8 cellular contexts compared by ENCODE assay signal in genomic region chr22:38751422-38752346, GRCh38. TPM values are rescaled to one million over a fixed set of nuclear protein-coding genes. Genes with fewer than 3 reads are reported as not detected.
DNase-seq lines count a peak whose midpoint lies in the region; ATAC-seq and TF ChIP-seq lines count a peak whose summit lies in the region.

No MANE protein-coding gene starts in this region.

- ATAC-seq in omental fat pad (ENCODE audit: low FRiP score): no peak

- no peak overlapping the region for H3K27ac Mint-ChIP-seq in MCF 10A (ENCODE audit: low read depth, unreplicated experiment)
- peak overlapping the region; percentile 98 for H3K27ac Mint-ChIP-seq in activated naive CD4-positive, alpha-beta T cell treated with anti-CD3 and anti-CD28 coated beads for 36 hours

- no peaks in the 10 kb centered on the region for H3K27me3 Mint-ChIP-seq in MCF 10A (ENCODE audit: insufficient read depth, unreplicated experiment)
- no peaks in the 10 kb centered on the region for H3K27me3 Mint-ChIP-seq in activated naive CD4-positive, alpha-beta T cell treated with anti-CD3 and anti-CD28 coated beads for 36 hours (ENCODE audit: low read depth)

- DNase-seq in breast epithelium (ENCODE audit: low spot score in 2 of 2) (peak; percentile 81 to 82), MCF 10A (ENCODE audit: unreplicated experiment) (no peak), SHP77 treated with DMSO at 0.1 percent for 48 hours (lab: John Stamatoyannopoulos, UW) (peak; percentile 62), HUDEP-2 (lab: John Stamatoyannopoulos, UW; ENCODE audit: unreplicated experiment in 76 of 76) (no peak), omental fat pad (ENCODE audit: low spot score) (no peak)
- peak; percentile 81 for DNase-seq in activated naive CD4-positive, alpha-beta T cell treated with anti-CD3 and anti-CD28 coated beads for 36 hours

- CTCF ChIA-PET in MCF 10A (lab: Yijun Ruan, JAX): interaction anchor here (1.3 kb wide), 1 partner anchor 19 kb away, joined by 3 read pairs; no protein-coding TSS in a partner anchor
- CTCF ChIA-PET in activated naive CD4-positive, alpha-beta T cell treated with anti-CD3 and anti-CD28 coated beads for 36 hours (lab: Charles Lee): interaction anchor here (0.7 to 1.5 kb wide), 6 partner anchors 14 to 118 kb away, joined by 3 to 9 read pairs (median 4); no protein-coding TSS in a partner anchor

- peaks cover 8% of the 10 kb centered on the region for H3K36me3 ChIP-seq in breast epithelium
- H3K36me3 ChIP-seq in mucosa of rectum (ENCODE audit: control insufficient read depth in 2 of 2, insufficient read depth in 2 of 2, low read length in 2 of 2): peaks cover 49 to 53% of the 10 kb centered on the region in 2 donors
- peaks cover 46% of the 10 kb centered on the region for H3K36me3 ChIP-seq in thymus (ENCODE audit: control insufficient read depth, insufficient read depth)

- no TSS peak for BruUV-seq in MCF 10A (replicated peaks; lab: Mats Ljungman, UMichigan)

- H3K4me1 ChIP-seq in breast epithelium (peaks cover 4 to 28% of the 10 kb centered on the region in 2 donors), mucosa of rectum (ENCODE audit: control insufficient read depth in 2 of 2, insufficient read depth in 2 of 2, low read length in 2 of 2) (peaks cover 30 to 31% of the 10 kb centered on the region in 2 donors), thymus (ENCODE audit: control insufficient read depth, insufficient read depth, low read length) (peaks cover 42% of the 10 kb centered on the region)

- POLR2A ChIA-PET in MCF 10A (lab: Yijun Ruan, JAX): interaction anchor here (0.6 kb wide), 1 partner anchor 11 kb away, joined by 3 read pairs; no protein-coding TSS in a partner anchor

- intact Hi-C loops in breast epithelium (cut with DNase I; ENCODE audit: low total_unique reads): loop anchor here (1.0 to 10.0 kb wide), 2 partner anchors 47 to 50 kb away; partner anchors contain the start of genes GTPBP1 and JOSD1
- intact Hi-C loops in MCF 10A (cut with micrococcal nuclease): no loop called here
- intact Hi-C loops in activated naive CD4-positive, alpha-beta T cell treated with anti-CD3 and anti-CD28 coated beads for 36 hours (cut with micrococcal nuclease): loop anchor here (10.0 kb wide), 1 partner anchor 547 kb away; the partner anchor contains the start of gene MAFF

- H3K27me3 ChIP-seq in breast epithelium (no peaks in the 10 kb centered on the region), mucosa of rectum (ENCODE audit: control insufficient read depth in 2 of 2, insufficient read depth in 2 of 2, low read length in 2 of 2) (no peaks in the 10 kb centered on the region), thymus (ENCODE audit: control insufficient read depth, insufficient read depth) (no peaks in the 10 kb centered on the region)

- TF ChIP-seq POLR2A in breast epithelium (IDR thresholded peaks at IDR 0.05): no peak

- H3K4me1 Mint-ChIP-seq in MCF 10A (ENCODE audit: insufficient read depth, unreplicated experiment): peaks cover 19% of the 10 kb centered on the region
- H3K4me1 Mint-ChIP-seq in activated naive CD4-positive, alpha-beta T cell treated with anti-CD3 and anti-CD28 coated beads for 36 hours (ENCODE audit: low read depth): peaks cover 45% of the 10 kb centered on the region

- H3K36me3 Mint-ChIP-seq in MCF 10A (ENCODE audit: insufficient read depth, unreplicated experiment): peaks cover 61% of the 10 kb centered on the region
- peaks cover 39% of the 10 kb centered on the region for H3K36me3 Mint-ChIP-seq in activated naive CD4-positive, alpha-beta T cell treated with anti-CD3 and anti-CD28 coated beads for 36 hours (ENCODE audit: low read depth)

- no peaks in the 10 kb centered on the region for H3K9me3 ChIP-seq in breast epithelium
- no peaks in the 10 kb centered on the region for H3K9me3 ChIP-seq in mucosa of rectum (ENCODE audit: control insufficient read depth in 2 of 2, low read length in 2 of 2)
- H3K9me3 ChIP-seq in thymus (ENCODE audit: control insufficient read depth): no peaks in the 10 kb centered on the region

- H3K9me3 Mint-ChIP-seq in MCF 10A (ENCODE audit: unreplicated experiment): no peaks in the 10 kb centered on the region
- no peaks in the 10 kb centered on the region for H3K9me3 Mint-ChIP-seq in activated naive CD4-positive, alpha-beta T cell treated with anti-CD3 and anti-CD28 coated beads for 36 hours

- TF ChIP-seq CTCF in breast epithelium (IDR thresholded peaks at IDR 0.05) (peak in 1 of 3 donors; percentile 36), MCF 10A (IDR thresholded peaks at IDR 0.05; ENCODE audit: unreplicated experiment) (no peak), omental fat pad (IDR thresholded peaks at IDR 0.05) (no peak)

- 13% methylated on average over 24 of the region's 24 CpGs for WGBS in thymus

- H3K4me3 ChIP-seq in breast epithelium (peak overlapping the region in 1 of 3 donors; percentile 22), mucosa of rectum (ENCODE audit: low read length in 2 of 2) (no peak overlapping the region), thymus (ENCODE audit: low read length) (peak overlapping the region; percentile 34)

- H3K4me3 Mint-ChIP-seq in MCF 10A (ENCODE audit: unreplicated experiment): no peak overlapping the region
- H3K4me3 Mint-ChIP-seq in activated naive CD4-positive, alpha-beta T cell treated with anti-CD3 and anti-CD28 coated beads for 36 hours: peak overlapping the region; percentile 80

- H3K9ac ChIP-seq in mucosa of rectum (ENCODE audit: low read depth in 1 of 2, low read length in 2 of 2): no peak overlapping the region

- H3K27ac ChIP-seq in breast epithelium (peak overlapping the region; percentile 77 to 96), mucosa of rectum (ENCODE audit: low read depth in 2 of 2, low read length in 2 of 2) (peak overlapping the region; percentile 31 to 80), thymus (ENCODE audit: low read depth) (peak overlapping the region; percentile 92)

RNA-seq across cellular contexts. Expression of gene SUN2, which starts 4.1 kb away (rescaled TPM):
- total RNA-seq in breast epithelium: 100 to 1,000 TPM; 173 to 577 (median 266) TPM
- total RNA-seq in MCF 10A (2022): 51.9 and 66.8 TPM in 2 replicates
- 100 to 1,000 TPM; 120 to 121 TPM for total RNA-seq in activated naive CD4-positive, alpha-beta T cell treated with anti-CD3 and anti-CD28 coated beads for 36 hours
- polyA plus RNA-seq in thymus: 64.9 TPM
- total RNA-seq in omental fat pad: 100 to 1,000 TPM; 302 to 509 (median 347) TPM

RNA-seq across cellular contexts. Expression of gene DNAL4, which starts 42.3 kb away (rescaled TPM):
- total RNA-seq in breast epithelium: 10 to 100 TPM; 17.8 to 31.2 (median 21.3) TPM
- 18.3 and 30.3 TPM in 2 replicates for total RNA-seq in MCF 10A (2022)
- 1 to 10 TPM; 5.9 to 8.0 TPM for total RNA-seq in activated naive CD4-positive, alpha-beta T cell treated with anti-CD3 and anti-CD28 coated beads for 36 hours
- polyA plus RNA-seq in thymus: 19.6 TPM
- 10 to 100 TPM in 2 of 4 donors, 1 to 10 TPM in 2; 6.7 to 12.8 (median 9.4) TPM for total RNA-seq in omental fat pad

RNA-seq across cellular contexts. Expression of gene GTPBP1, which starts 45.9 kb away (rescaled TPM):
- 10 to 100 TPM; 32.3 to 58.7 (median 56.9) TPM for total RNA-seq in breast epithelium
- 62.5 and 66.4 TPM in 2 replicates for total RNA-seq in MCF 10A (2022)
- 100 to 1,000 TPM in 1 of 2 experiments, 10 to 100 TPM in 1; 98.9 to 107 TPM for total RNA-seq in activated naive CD4-positive, alpha-beta T cell treated with anti-CD3 and anti-CD28 coated beads for 36 hours
- 16.2 TPM for polyA plus RNA-seq in thymus
- 10 to 100 TPM; 31.3 to 75.7 (median 51.4) TPM for total RNA-seq in omental fat pad

RNA-seq across cellular contexts. Expression of gene JOSD1, which starts 50.9 kb away (rescaled TPM):
- total RNA-seq in breast epithelium (10 to 100 TPM; 60.5 to 80.8 (median 61.3) TPM), MCF 10A (2022) (84.9 and 86.9 TPM in 2 replicates), omental fat pad (100 to 1,000 TPM in 1 of 4 donors, 10 to 100 TPM in 3; 61.9 to 130 (median 66.3) TPM)
- total RNA-seq in activated naive CD4-positive, alpha-beta T cell treated with anti-CD3 and anti-CD28 coated beads for 36 hours: 10 to 100 TPM; 48.9 to 54.3 TPM
- polyA plus RNA-seq in thymus: 27.8 TPM

Comparison
In these comparisons a context has a peak if more than half of its experiments do, and no peak if none do; other contexts are left out.
1. DNase-seq: peak in breast epithelium (2 of 2), SHP77 treated with DMSO at 0.1 percent for 48 hours (single experiment) and activated naive CD4-positive, alpha-beta T cell treated with anti-CD3 and anti-CD28 coated beads for 36 hours (single experiment); none in MCF 10A (single experiment), HUDEP-2 (0 of 76) and omental fat pad (single experiment).
2. Peak in every context shown above with its lines, with median percentiles within 50 percentile points of each other: H3K27ac ChIP-seq.